ENCODE assay signal across 8 cellular contexts in genomic region chrX:86806786-86807185, GRCh38.
DNase-seq lines count a peak whose midpoint lies in the region; ATAC-seq and TF ChIP-seq lines count a peak whose summit lies in the region.

No MANE protein-coding gene starts in this region.

- H3K27ac Mint-ChIP-seq in activated CD4-positive, alpha-beta memory T cell treated with anti-CD3 and anti-CD28 coated beads for 36 hours = no peak overlapping the region
- no peak overlapping the region for H3K27ac Mint-ChIP-seq in activated CD8-positive, alpha-beta T cell treated with anti-CD3 and anti-CD28 coated beads, Interleukin-2, amount 10 ng/mL, durations not matched to agents 7 days and 5 days

- H3K4me3 Mint-ChIP-seq in activated CD4-positive, alpha-beta memory T cell treated with anti-CD3 and anti-CD28 coated beads for 36 hours = no peak overlapping the region
- no peak overlapping the region for H3K4me3 Mint-ChIP-seq in activated CD8-positive, alpha-beta T cell treated with anti-CD3 and anti-CD28 coated beads, Interleukin-2, amount 10 ng/mL, durations not matched to agents 7 days and 5 days

- no peaks in the 10 kb centered on the region for H3K27me3 Mint-ChIP-seq in activated CD4-positive, alpha-beta memory T cell treated with anti-CD3 and anti-CD28 coated beads for 36 hours
- H3K27me3 Mint-ChIP-seq in activated CD8-positive, alpha-beta T cell treated with anti-CD3 and anti-CD28 coated beads, Interleukin-2, amount 10 ng/mL, durations not matched to agents 7 days and 5 days (ENCODE audit: low read depth) = no peaks in the 10 kb centered on the region

- DNase-seq in AG08396 (ENCODE audit: low spot score) (peak; percentile 3), NCI-H748 treated with DMSO at 0.1 percent for 48 hours (lab: John Stamatoyannopoulos, UW) (peak; percentile 25), fibroblast of the aortic adventitia (ENCODE audit: low read depth) (no peak), DMS79 (lab: John Stamatoyannopoulos, UW) (no peak)
- no peak for DNase-seq in activated CD4-positive, alpha-beta memory T cell treated with anti-CD3 and anti-CD28 coated beads for 36 hours
- DNase-seq in effector CD4-positive, alpha-beta T cell = no peak
- no peak for DNase-seq in activated CD8-positive, alpha-beta T cell treated with anti-CD3 and anti-CD28 coated beads, Interleukin-2, amount 10 ng/mL, durations not matched to agents 7 days and 5 days

- TF ChIP-seq CTCF in fibroblast of the aortic adventitia (IDR thresholded peaks at IDR 0.05; ENCODE audit: insufficient read depth, low read length) = peak; percentile 25

- H3K9me3 Mint-ChIP-seq in activated CD4-positive, alpha-beta memory T cell treated with anti-CD3 and anti-CD28 coated beads for 36 hours = peaks cover 10% of the 10 kb centered on the region
- H3K9me3 Mint-ChIP-seq in activated CD8-positive, alpha-beta T cell treated with anti-CD3 and anti-CD28 coated beads, Interleukin-2, amount 10 ng/mL, durations not matched to agents 7 days and 5 days (ENCODE audit: insufficient read depth) = no peaks in the 10 kb centered on the region

- ATAC-seq in GM18909 (IDR thresholded peaks at IDR 0.05; ENCODE audit: poor library complexity, unreplicated experiment) = peak; percentile 58
- no peak for ATAC-seq in activated CD8-positive, alpha-beta T cell treated with anti-CD3 and anti-CD28 coated beads, Interleukin-2, amount 10 ng/mL, durations not matched to agents 7 days and 5 days

- POLR2A ChIA-PET in activated CD4-positive, alpha-beta memory T cell treated with anti-CD3 and anti-CD28 coated beads for 36 hours (lab: Charles Lee) = no interaction called here
- POLR2A ChIA-PET in activated CD8-positive, alpha-beta T cell treated with anti-CD3 and anti-CD28 coated beads, Interleukin-2, amount 10 ng/mL, durations not matched to agents 7 days and 5 days (lab: Charles Lee) = no interaction called here

- CTCF ChIA-PET in activated CD4-positive, alpha-beta memory T cell treated with anti-CD3 and anti-CD28 coated beads for 36 hours (lab: Charles Lee) = no interaction called here
- CTCF ChIA-PET in activated CD8-positive, alpha-beta T cell treated with anti-CD3 and anti-CD28 coated beads, Interleukin-2, amount 10 ng/mL, durations not matched to agents 7 days and 5 days (lab: Charles Lee) = no interaction called here

- intact Hi-C loops in activated CD4-positive, alpha-beta memory T cell treated with anti-CD3 and anti-CD28 coated beads for 36 hours (cut with micrococcal nuclease) = no loop called here

- no peak overlapping the region for H3K4me3 ChIP-seq in fibroblast of the aortic adventitia (ENCODE audit: low read depth, low read length)

- H3K4me1 Mint-ChIP-seq in activated CD4-positive, alpha-beta memory T cell treated with anti-CD3 and anti-CD28 coated beads for 36 hours (ENCODE audit: low read depth) = no peaks in the 10 kb centered on the region
- H3K4me1 Mint-ChIP-seq in activated CD8-positive, alpha-beta T cell treated with anti-CD3 and anti-CD28 coated beads, Interleukin-2, amount 10 ng/mL, durations not matched to agents 7 days and 5 days (ENCODE audit: low read depth) = no peaks in the 10 kb centered on the region

- H3K36me3 Mint-ChIP-seq in activated CD4-positive, alpha-beta memory T cell treated with anti-CD3 and anti-CD28 coated beads for 36 hours = no peaks in the 10 kb centered on the region
- H3K36me3 Mint-ChIP-seq in activated CD8-positive, alpha-beta T cell treated with anti-CD3 and anti-CD28 coated beads, Interleukin-2, amount 10 ng/mL, durations not matched to agents 7 days and 5 days (ENCODE audit: low read depth) = no peaks in the 10 kb centered on the region

Comparison
In these comparisons a context has a peak if more than half of its experiments do, and no peak if none do; other contexts are left out.
1. DNase-seq: peak in AG08396 (single experiment) and NCI-H748 treated with DMSO at 0.1 percent for 48 hours (single experiment); none in fibroblast of the aortic adventitia (single experiment), activated CD4-positive, alpha-beta memory T cell treated with anti-CD3 and anti-CD28 coated beads for 36 hours (single experiment), effector CD4-positive, alpha-beta T cell (single experiment), DMS79 (single experiment) and activated CD8-positive, alpha-beta T cell treated with anti-CD3 and anti-CD28 coated beads, Interleukin-2, amount 10 ng/mL, durations not matched to agents 7 days and 5 days (single experiment).